8 cellular contexts compared by ENCODE assay signal in genomic region chr2:88880441-88880953, GRCh38.
DNase-seq lines count a peak whose midpoint lies in the region; ATAC-seq and TF ChIP-seq lines count a peak whose summit lies in the region.

No MANE protein-coding gene starts in this region.

- CTCF ChIA-PET in Panc1 (lab: Charles Lee) = interaction anchor here (0.6 to 1.0 kb wide), 5 partner anchors 19 to 336 kb away, joined by 3 to 4 read pairs (median 3); no protein-coding TSS in a partner anchor

- H3K4me1 ChIP-seq in Panc1 (ENCODE audit: control insufficient read depth, insufficient read depth, low read length) (no peaks in the 10 kb centered on the region), left lung (peaks cover 0 to 6% of the 10 kb centered on the region in 2 donors)

- H3K27me3 ChIP-seq in Panc1 (ENCODE audit: control insufficient read depth, insufficient read depth, low read length) (peaks cover 5% of the 10 kb centered on the region; the same call in 1 of the 2 replicates), left lung (no peaks in the 10 kb centered on the region)

- peak; percentile 67 for TF ChIP-seq RAD21 in Ishikawa (IDR thresholded peaks at IDR 0.05; ENCODE audit: low read depth)

- POLR2A ChIA-PET in Panc1 (lab: Charles Lee) = no interaction called here

- in situ Hi-C loops in ACHN (cut with HindIII; ENCODE audit: low pct_ligation_motif_present, low pct_unique_long_range_greater_than_20kb, low sequenced_read_pairs) (no loop called here), Panc1 (cut with HindIII; ENCODE audit: low pct_unique_long_range_greater_than_20kb, low sequenced_read_pairs) (no loop called here)

- ATAC-seq in Panc1 (peak; percentile 83), left lung (peak; percentile 94)

- no peak for TF ChIP-seq EP300 in Ishikawa (IDR thresholded peaks at IDR 0.05; ENCODE audit: borderline replicate concordance)

- no peak overlapping the region for H3K27ac ChIP-seq in Panc1 (ENCODE audit: low read length)
- H3K27ac ChIP-seq in left lung = no peak overlapping the region

- H3K9me3 ChIP-seq in Panc1 (ENCODE audit: control insufficient read depth, insufficient read depth, low read depth, low read length) = no peaks in the 10 kb centered on the region
- no peaks in the 10 kb centered on the region for H3K9me3 ChIP-seq in left lung

- BruUV-seq in Panc1 (replicated peaks; lab: Mats Ljungman, UMichigan) = no TSS peak

- TF ChIP-seq CTCF in Panc1 (IDR thresholded peaks at IDR 0.05) = peak; percentile 88
- peak; percentile 51 to 71 for TF ChIP-seq CTCF in left lung (IDR thresholded peaks at IDR 0.05)

- peak; percentile 68 for DNase-seq in ACHN
- peak; percentile 67 for DNase-seq in GM03348 (ENCODE audit: low spot score)
- peak; percentile 46 for DNase-seq in Panc1 (ENCODE audit: low read depth, low spot score)
- peak; percentile 4 for DNase-seq in central memory CD4-positive, alpha-beta T cell
- no peak for DNase-seq in left lung
- DNase-seq in superior temporal gyrus (ENCODE audit: extremely low spot score) = peak; percentile 88
- no peak for DNase-seq in islet precursor cell

- H3K36me3 ChIP-seq in Panc1 (ENCODE audit: control insufficient read depth, insufficient read depth, low read length) = no peaks in the 10 kb centered on the region
- no peaks in the 10 kb centered on the region for H3K36me3 ChIP-seq in left lung

- intact Hi-C loops in Panc1 (cut with micrococcal nuclease; ENCODE audit: unreplicated experiment) = loop anchor here (5.0 kb wide), 2 partner anchors 37 to 272 kb away; no protein-coding TSS in a partner anchor
- intact Hi-C loops in left lung (cut with DNase I) = no loop called here

- no peak overlapping the region for H3K4me3 ChIP-seq in Panc1 (ENCODE audit: low read depth in 2 of 2, low read length in 2 of 2)
- no peak overlapping the region for H3K4me3 ChIP-seq in left lung

TF ChIP-seq in Ishikawa, 13 proteins besides CTCF, POLR2A, EP300 and RAD21:
- TF ChIP-seq EGR1 (IDR thresholded peaks at IDR 0.05) (no peak), CREB1 (IDR thresholded peaks at IDR 0.05; ENCODE audit: low read depth) (no peak), CEBPB (IDR thresholded peaks at IDR 0.05) (no peak), ZBTB7A (IDR thresholded peaks at IDR 0.05; ENCODE audit: low read depth) (no peak), YY1 (IDR thresholded peaks at IDR 0.05; ENCODE audit: low read depth) (no peak), REST (IDR thresholded peaks at IDR 0.05; ENCODE audit: low read depth) (no peak), TAF1 (IDR thresholded peaks at IDR 0.05; ENCODE audit: low read depth) (no peak), NFIC (IDR thresholded peaks at IDR 0.05) (no peak), TCF12 (IDR thresholded peaks at IDR 0.05; ENCODE audit: low read depth) (no peak)

Comparison
In these comparisons a context has a peak if more than half of its experiments do, and no peak if none do; other contexts are left out.
1. DNase-seq: peak in ACHN (single experiment), GM03348 (single experiment), Panc1 (single experiment), central memory CD4-positive, alpha-beta T cell (single experiment) and superior temporal gyrus (single experiment); none in left lung (0 of 2) and islet precursor cell (single experiment).